8 cellular contexts compared by ENCODE assay signal in the genomic region with DNA sequence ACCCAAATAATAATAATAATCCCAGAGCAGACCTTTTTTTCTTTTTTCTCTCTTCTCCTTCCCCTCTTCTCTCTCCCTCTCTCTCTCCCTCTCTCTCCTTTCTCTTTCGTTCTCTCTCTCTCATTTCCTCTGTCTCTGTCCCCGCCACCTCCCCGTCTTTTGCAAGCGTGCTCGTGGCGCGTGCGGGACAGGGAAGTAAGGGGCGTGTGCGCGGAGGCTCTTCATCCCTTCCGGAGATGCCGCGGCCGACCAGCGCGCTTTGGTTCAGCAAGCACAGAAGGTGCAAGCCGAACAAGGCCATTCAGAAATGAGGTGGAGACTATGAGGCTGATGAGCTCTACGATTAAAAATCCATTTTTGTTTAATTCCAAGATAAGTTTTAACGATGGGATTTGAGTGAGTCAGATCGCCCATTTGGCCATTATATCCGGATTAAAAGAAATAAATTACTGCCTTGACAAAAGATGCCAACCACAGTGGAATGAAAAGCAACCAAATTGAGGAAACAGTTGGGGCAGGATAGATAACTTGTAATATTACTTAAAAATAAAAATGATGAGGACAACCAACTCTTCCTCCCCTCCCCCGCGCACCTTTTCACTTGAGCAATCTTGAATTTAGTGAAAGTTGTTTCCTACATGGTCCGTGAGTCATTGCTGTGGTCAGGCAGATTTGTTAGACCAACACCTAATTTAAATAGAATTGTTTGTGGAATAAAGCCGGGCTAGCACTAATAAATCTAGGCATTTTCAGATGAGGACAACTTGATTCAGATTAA. TPM values are rescaled to one million over a fixed set of nuclear protein-coding genes. Genes with fewer than 3 reads are reported as not detected.
DNase-seq lines count a peak whose midpoint lies in the region; ATAC-seq and TF ChIP-seq lines count a peak whose summit lies in the region.

No MANE protein-coding gene starts in this region.

- H3K4me3 ChIP-seq in GM12875 (ENCODE audit: low read depth, low read length) (peak overlapping the region; percentile 5), gastroesophageal sphincter (peak overlapping the region; percentile 86 to 88), ovary (peak overlapping the region; percentile 78), uterus (peak overlapping the region; percentile 56 to 77)

- intact Hi-C loops in ovary (cut with DNase I) (loop anchor here in 3 of 4 donors (10.0 kb wide), 2 partner anchors 144 to 734 kb away; partner anchors contain the start of gene HDAC7 (in 1 of the 3)), uterus (cut with DNase I; ENCODE audit: low total_unique reads) (no loop called here)

- TF ChIP-seq POLR2A in gastroesophageal sphincter (IDR thresholded peaks at IDR 0.05) (no peak), ovary (IDR thresholded peaks at IDR 0.05) (no peak), uterus (IDR thresholded peaks at IDR 0.05) (no peak)

- WGBS in gastroesophageal sphincter (ENCODE audit: low coverage in 1 of 2), 2 donors, result 16 to 30% methylated on average over 19 of the region's 26 CpGs
- WGBS in ovary, 3 donors, result 8 to 10% (median 8%) methylated on average over 26 of the region's 26 CpGs

- H3K9me3 ChIP-seq in gastroesophageal sphincter, result no peaks in the 10 kb centered on the region
- H3K9me3 ChIP-seq in ovary, result no peaks in the 10 kb centered on the region
- H3K9me3 ChIP-seq in uterus, result no peaks in the 10 kb centered on the region

- H3K27ac ChIP-seq in gastroesophageal sphincter, result peak overlapping the region; percentile 48 to 93 (median 87)
- H3K27ac ChIP-seq in ovary, result peak overlapping the region; percentile 89 to 98
- peak overlapping the region; percentile 97 for H3K27ac ChIP-seq in uterus

- DNase-seq in OCI-M1 (lab: John Stamatoyannopoulos, UW) (peak; percentile 83), ovary (peak; percentile 55 to 79 (median 70)), uterus (peak; percentile 56 to 76), RKO (ENCODE audit: low spot score) (no peak), SK-N-DZ (ENCODE audit: low spot score) (no peak)
- DNase-seq in activated effector memory CD4-positive, alpha-beta T cell treated with Interleukin-2 at 50 U/mL for 16 hours, result peak; percentile 20

- peak; percentile 70 for ATAC-seq in gastroesophageal sphincter

- TF ChIP-seq CTCF in GM12875 (IDR thresholded peaks at IDR 0.05; ENCODE audit: borderline replicate concordance, insufficient read depth, low read depth, low read length) (no peak), gastroesophageal sphincter (IDR thresholded peaks at IDR 0.05) (no peak), ovary (IDR thresholded peaks at IDR 0.05) (no peak), uterus (IDR thresholded peaks at IDR 0.05) (peak in 1 of 4 experiments; percentile 4)

- H3K36me3 ChIP-seq in gastroesophageal sphincter, result no peaks in the 10 kb centered on the region
- no peaks in the 10 kb centered on the region for H3K36me3 ChIP-seq in ovary
- no peaks in the 10 kb centered on the region for H3K36me3 ChIP-seq in uterus

- H3K27me3 ChIP-seq in gastroesophageal sphincter (no peaks in the 10 kb centered on the region), ovary (no peaks in the 10 kb centered on the region), uterus (no peaks in the 10 kb centered on the region)

- TF ChIP-seq EP300 in gastroesophageal sphincter (IDR thresholded peaks at IDR 0.05) (no peak), ovary (IDR thresholded peaks at IDR 0.05) (no peak)

- peaks cover 0 to 36% (median 3%) of the 10 kb centered on the region in 3 donors for H3K4me1 ChIP-seq in gastroesophageal sphincter
- H3K4me1 ChIP-seq in ovary (ENCODE audit: insufficient read depth), result peaks cover 10% of the 10 kb centered on the region
- H3K4me1 ChIP-seq in uterus, result peaks cover 0 to 7% of the 10 kb centered on the region in 2 donors

RNA-seq across cellular contexts. Expression of gene AMIGO2, which starts 1.2 kb away (rescaled TPM):
- total RNA-seq in gastroesophageal sphincter (1 to 10 TPM; 1.4 to 8.1 (median 3.6) TPM), ovary (10 to 100 TPM; 13.1 to 65.5 (median 31.4) TPM), uterus (10 to 100 TPM in 3 of 4 donors, 1 to 10 TPM in 1; 4.7 to 34.1 (median 30.1) TPM)
- polyA plus RNA-seq in ovary, result 10 to 100 TPM; 14.4 to 29.2 TPM
- polyA plus RNA-seq in SK-N-DZ (2014; cell fraction: cytosol; rRNA removed), result 0.09 TPM in 1 of 2 replicates, not detected in the other
- not detected in 2 replicates for polyA plus RNA-seq in SK-N-DZ (2014; cell fraction: nucleus; rRNA removed)

RNA-seq across cellular contexts. Expression of gene PCED1B, which starts 1.5 kb away (rescaled TPM):
- 1 to 10 TPM in 2 of 4 donors, under 1 TPM in 1, not detected in 1; 0.22 to 2.7 (median 1.7) TPM for total RNA-seq in gastroesophageal sphincter
- 10 to 100 TPM in 6 of 7 donors, 1 to 10 TPM in 1; 9.9 to 27.2 (median 13.0) TPM for total RNA-seq in ovary
- polyA plus RNA-seq in ovary, result 10 to 100 TPM; 12.1 to 19.6 TPM
- total RNA-seq in uterus, result 10 to 100 TPM in 2 of 4 donors, 1 to 10 TPM in 2; 1.0 to 46.6 (median 13.0) TPM
- not detected in 2 replicates for polyA plus RNA-seq in SK-N-DZ (2014; cell fraction: cytosol; rRNA removed)
- polyA plus RNA-seq in SK-N-DZ (2014; cell fraction: nucleus; rRNA removed), result not detected in 2 replicates

Comparison
In these comparisons a context has a peak if more than half of its experiments do, and no peak if none do; other contexts are left out.
1. H3K4me3 ChIP-seq: peak in every context shown above with its lines; median percentile 87 in gastroesophageal sphincter; 78 in ovary; 66 in uterus; 5 in GM12875.
2. DNase-seq: peak in OCI-M1 (single experiment), activated effector memory CD4-positive, alpha-beta T cell treated with Interleukin-2 at 50 U/mL for 16 hours (single experiment), ovary (5 of 5) and uterus (2 of 2); none in RKO (single experiment) and SK-N-DZ (single experiment).
3. Peak in every context shown above with its lines, with median percentiles within 50 percentile points of each other: H3K27ac ChIP-seq.